ENCODE assay signal across 10 cellular contexts in the genomic region with DNA sequence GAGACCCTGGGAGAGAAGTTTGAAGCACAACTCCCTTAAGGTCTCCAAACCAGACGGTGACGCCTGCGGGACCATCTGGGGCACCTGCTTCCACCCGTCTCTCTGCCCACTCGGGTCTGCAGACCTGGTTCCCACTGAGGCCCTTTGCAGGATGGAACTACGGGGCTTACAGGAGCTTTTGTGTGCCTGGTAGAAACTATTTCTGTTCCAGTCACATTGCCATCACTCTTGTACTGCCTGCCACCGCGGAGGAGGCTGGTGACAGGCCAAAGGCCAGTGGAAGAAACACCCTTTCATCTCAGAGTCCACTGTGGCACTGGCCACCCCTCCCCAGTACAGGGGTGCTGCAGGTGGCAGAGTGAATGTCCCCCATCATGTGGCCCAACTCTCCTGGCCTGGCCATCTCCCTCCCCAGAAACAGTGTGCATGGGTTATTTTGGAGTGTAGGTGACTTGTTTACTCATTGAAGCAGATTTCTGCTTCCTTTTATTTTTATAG. TPM values are rescaled to one million over a fixed set of nuclear protein-coding genes. Genes with fewer than 3 reads are reported as not detected.
DNase-seq lines count a peak whose midpoint lies in the region; ATAC-seq and TF ChIP-seq lines count a peak whose summit lies in the region.
"Had no signal": no experiment of that assay in that cellular context is flagged by ENCODE, and none has a peak within 500 bp of the region (broad histone marks: within the 10 kb centered on the region; RNA-seq: fewer than 3 reads in every experiment).

No MANE protein-coding gene starts in this region.

- H3K27me3 Mint-ChIP-seq in stimulated activated naive CD8-positive, alpha-beta T cell treated with anti-CD3 and anti-CD28 coated beads, Interleukin-15, Interleukin-2, amounts not matched to agents 100 ng/mL and 50 ng/mL, for 24 hours, result peaks cover 14% of the 10 kb centered on the region
- H3K27me3 Mint-ChIP-seq in activated CD4-positive, alpha-beta memory T cell treated with anti-CD3 and anti-CD28 coated beads, Interleukin-2, amount 10 ng/mL, durations not matched to agents 7 days and 5 days, result peaks cover 47% of the 10 kb centered on the region

- ATAC-seq in stimulated activated naive CD8-positive, alpha-beta T cell treated with anti-CD3 and anti-CD28 coated beads, Interleukin-15, Interleukin-2, amounts not matched to agents 100 U/mL and 50 U/mL, for 24 hours, result no peak
- ATAC-seq in mucosa of descending colon (peak; percentile 49), HG03442 (IDR thresholded peaks at IDR 0.05; ENCODE audit: unreplicated experiment) (no peak), HG03354 (IDR thresholded peaks at IDR 0.05; ENCODE audit: poor library complexity, severe bottlenecking, unreplicated experiment) (no peak), HG03432 (IDR thresholded peaks at IDR 0.05; ENCODE audit: unreplicated experiment) (no peak)

- H3K4me1 ChIP-seq in mucosa of descending colon (ENCODE audit: low read depth), result no peaks in the 10 kb centered on the region

- peak overlapping the region; percentile 81 for H3K27ac Mint-ChIP-seq in stimulated activated naive CD8-positive, alpha-beta T cell treated with anti-CD3 and anti-CD28 coated beads, Interleukin-15, Interleukin-2, amounts not matched to agents 100 ng/mL and 50 ng/mL, for 24 hours
- H3K27ac Mint-ChIP-seq in activated CD4-positive, alpha-beta memory T cell treated with anti-CD3 and anti-CD28 coated beads, Interleukin-2, amount 10 ng/mL, durations not matched to agents 7 days and 5 days, result no peak overlapping the region

- H3K4me1 Mint-ChIP-seq in stimulated activated naive CD8-positive, alpha-beta T cell treated with anti-CD3 and anti-CD28 coated beads, Interleukin-15, Interleukin-2, amounts not matched to agents 100 ng/mL and 50 ng/mL, for 24 hours (ENCODE audit: low read depth), result peaks cover 72% of the 10 kb centered on the region
- H3K4me1 Mint-ChIP-seq in activated CD4-positive, alpha-beta memory T cell treated with anti-CD3 and anti-CD28 coated beads, Interleukin-2, amount 10 ng/mL, durations not matched to agents 7 days and 5 days, result peaks cover 36% of the 10 kb centered on the region

- H3K4me3 ChIP-seq in mucosa of descending colon, result no peak overlapping the region

- TF ChIP-seq CTCF in mucosa of descending colon (IDR thresholded peaks at IDR 0.05), result no peak

- peak overlapping the region; percentile 25 for H3K4me3 Mint-ChIP-seq in stimulated activated naive CD8-positive, alpha-beta T cell treated with anti-CD3 and anti-CD28 coated beads, Interleukin-15, Interleukin-2, amounts not matched to agents 100 ng/mL and 50 ng/mL, for 24 hours
- no peak overlapping the region for H3K4me3 Mint-ChIP-seq in activated CD4-positive, alpha-beta memory T cell treated with anti-CD3 and anti-CD28 coated beads, Interleukin-2, amount 10 ng/mL, durations not matched to agents 7 days and 5 days

- H3K36me3 ChIP-seq in mucosa of descending colon (ENCODE audit: low read depth), result no peaks in the 10 kb centered on the region

- H3K9me3 Mint-ChIP-seq in stimulated activated naive CD8-positive, alpha-beta T cell treated with anti-CD3 and anti-CD28 coated beads, Interleukin-15, Interleukin-2, amounts not matched to agents 100 ng/mL and 50 ng/mL, for 24 hours, result no peaks in the 10 kb centered on the region
- no peaks in the 10 kb centered on the region for H3K9me3 Mint-ChIP-seq in activated CD4-positive, alpha-beta memory T cell treated with anti-CD3 and anti-CD28 coated beads, Interleukin-2, amount 10 ng/mL, durations not matched to agents 7 days and 5 days

- H3K9me3 ChIP-seq in mucosa of descending colon, result no peaks in the 10 kb centered on the region

- CTCF ChIA-PET in activated CD4-positive, alpha-beta memory T cell treated with anti-CD3 and anti-CD28 coated beads, Interleukin-2, amount 10 ng/mL, durations not matched to agents 7 days and 5 days (lab: Charles Lee), result interaction anchor here (1.5 to 9.3 kb wide), 4 partner anchors 13 to 57 kb away, joined by 3 to 208 read pairs (median 16); a partner anchor contains a TSS

- DNase-seq in stimulated activated naive CD8-positive, alpha-beta T cell treated with anti-CD3 and anti-CD28 coated beads, Interleukin-15, Interleukin-2, amounts not matched to agents 100 U/mL and 50 U/mL, for 24 hours, result no peak
- DNase-seq in caudate nucleus (lab: John Stamatoyannopoulos, UW), result no peak
- no peak for DNase-seq in mucosa of descending colon
- no peak for DNase-seq in activated CD4-positive, alpha-beta memory T cell treated with anti-CD3 and anti-CD28 coated beads, Interleukin-2, amount 10 ng/mL, durations not matched to agents 7 days and 5 days
- DNase-seq: NCI-H1694 had no signal

- H3K36me3 Mint-ChIP-seq in stimulated activated naive CD8-positive, alpha-beta T cell treated with anti-CD3 and anti-CD28 coated beads, Interleukin-15, Interleukin-2, amounts not matched to agents 100 ng/mL and 50 ng/mL, for 24 hours (ENCODE audit: low read depth), result no peaks in the 10 kb centered on the region
- no peaks in the 10 kb centered on the region for H3K36me3 Mint-ChIP-seq in activated CD4-positive, alpha-beta memory T cell treated with anti-CD3 and anti-CD28 coated beads, Interleukin-2, amount 10 ng/mL, durations not matched to agents 7 days and 5 days (ENCODE audit: low read depth)

- POLR2A ChIA-PET in activated CD4-positive, alpha-beta memory T cell treated with anti-CD3 and anti-CD28 coated beads, Interleukin-2, amount 10 ng/mL, durations not matched to agents 7 days and 5 days (lab: Charles Lee), result interaction anchor here (1.9 kb wide), 1 partner anchor 52 kb away, joined by 8 read pairs; a partner anchor contains a TSS

- peak overlapping the region; percentile 62 for H3K27ac ChIP-seq in caudate nucleus (ENCODE audit: low read depth, low read length)

- intact Hi-C loops in mucosa of descending colon (cut with DNase I, micrococcal nuclease), result no loop called here

RNA-seq across cellular contexts. Expression of a gene that starts 10.8 kb away (rescaled TPM):
- 1 to 10 TPM in 2 of 3 donors, under 1 TPM in 1; 0.55 to 2.9 (median 1.6) TPM for total RNA-seq in mucosa of descending colon
- under 1 TPM; 0.23 to 0.28 TPM for total RNA-seq in activated CD4-positive, alpha-beta memory T cell treated with anti-CD3 and anti-CD28 coated beads, Interleukin-2, amount 10 ng/mL, durations not matched to agents 7 days and 5 days

RNA-seq across cellular contexts. Expression of a gene that starts 16.6 kb away (rescaled TPM):
- total RNA-seq in mucosa of descending colon, result 10 to 100 TPM; 32.3 to 83.6 (median 63.9) TPM
- 10 to 100 TPM; 46.7 to 50.0 TPM for total RNA-seq in activated CD4-positive, alpha-beta memory T cell treated with anti-CD3 and anti-CD28 coated beads, Interleukin-2, amount 10 ng/mL, durations not matched to agents 7 days and 5 days

RNA-seq across cellular contexts. Expression of a gene that starts 27.7 kb away (rescaled TPM):
- total RNA-seq in mucosa of descending colon, result under 1 TPM; 0.38 to 0.84 (median 0.46) TPM
- total RNA-seq in activated CD4-positive, alpha-beta memory T cell treated with anti-CD3 and anti-CD28 coated beads, Interleukin-2, amount 10 ng/mL, durations not matched to agents 7 days and 5 days, result under 1 TPM; 0.30 to 0.33 TPM
- total RNA-seq: bronchial epithelial cell had no signal

RNA-seq across cellular contexts. Expression of a gene that starts 42.4 kb away (rescaled TPM):
- total RNA-seq in mucosa of descending colon, result not detected
- total RNA-seq in activated CD4-positive, alpha-beta memory T cell treated with anti-CD3 and anti-CD28 coated beads, Interleukin-2, amount 10 ng/mL, durations not matched to agents 7 days and 5 days, result not detected
- total RNA-seq: bronchial epithelial cell had no signal

RNA-seq across cellular contexts. Expression of a gene that starts 52.4 kb away (rescaled TPM):
- 10 to 100 TPM; 47.9 to 55.3 (median 53.9) TPM for total RNA-seq in mucosa of descending colon
- total RNA-seq in activated CD4-positive, alpha-beta memory T cell treated with anti-CD3 and anti-CD28 coated beads, Interleukin-2, amount 10 ng/mL, durations not matched to agents 7 days and 5 days, result 10 to 100 TPM; 72.6 to 72.7 TPM
